Comparison of ENCODE assay signal across 21 cellular contexts in the genomic region with DNA sequence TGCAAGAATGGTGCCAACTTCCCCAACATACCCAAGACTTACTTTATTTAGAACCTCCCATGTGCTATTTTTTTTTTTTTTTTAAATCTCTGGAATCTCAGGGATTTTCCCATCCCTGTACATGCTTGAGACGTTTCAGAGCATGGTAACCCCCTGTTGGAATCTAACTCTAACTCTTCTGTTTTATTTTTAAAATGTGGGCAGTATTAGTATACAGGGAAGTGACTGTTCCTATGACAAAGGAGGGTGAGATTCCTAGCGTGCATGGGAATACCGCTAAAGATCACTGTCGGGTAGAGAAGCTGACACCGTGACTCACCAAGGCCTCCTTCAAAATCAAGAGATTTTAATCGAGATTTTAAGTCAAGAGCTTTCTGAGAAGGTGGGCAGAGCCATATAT.
DNase-seq lines count a peak whose midpoint lies in the region; ATAC-seq, FAIRE-seq and TF ChIP-seq lines count a peak whose summit lies in the region.
"Had no signal": no experiment of that assay in that cellular context is flagged by ENCODE, and none has a peak within 500 bp of the region (broad histone marks: within the 10 kb centered on the region; RNA-seq: fewer than 3 reads in every experiment).

No MANE protein-coding gene starts in this region.

- H3K27me3 ChIP-seq in body of pancreas, result no peaks in the 10 kb centered on the region
- H3K27me3 ChIP-seq: cardiac muscle cell had no signal

- no peak for TF ChIP-seq POLR2A in body of pancreas (IDR thresholded peaks at IDR 0.05)

- 75 to 76% methylated on average over 6 of the region's 6 CpGs for WGBS in body of pancreas, 2 donors

- peaks cover 6% of the 10 kb centered on the region for H3K4me1 Mint-ChIP-seq in activated T-cell treated with anti-CD3 and anti-CD28 coated beads, Interleukin-2, amount 50 U/mL, for 72 hours (ENCODE audit: low read depth)

- no peaks in the 10 kb centered on the region for H3K36me3 ChIP-seq in body of pancreas (replicated peaks in 1 of 2; ENCODE audit: insufficient read depth in 1 of 2, low read depth in 2 of 2)
- H3K36me3 ChIP-seq: cardiac muscle cell had no signal

- no peak overlapping the region for H3K27ac ChIP-seq in body of pancreas
- H3K27ac ChIP-seq: cardiac muscle cell had no signal

- no peak overlapping the region for H3K4me3 Mint-ChIP-seq in activated T-cell treated with anti-CD3 and anti-CD28 coated beads, Interleukin-2, amount 50 U/mL, for 72 hours
- H3K4me3 Mint-ChIP-seq: nephron had no signal

- no peak for ATAC-seq in body of pancreas
- no peak for ATAC-seq in activated T-cell treated with anti-CD3 and anti-CD28 coated beads, Interleukin-2, amount 50 U/mL, for 72 hours (replicated peaks in 1 of 2)
- ATAC-seq: HepG2, left colon had no signal

- no peaks in the 10 kb centered on the region for H3K9me3 Mint-ChIP-seq in activated T-cell treated with anti-CD3 and anti-CD28 coated beads, Interleukin-2, amount 50 U/mL, for 72 hours
- H3K9me3 Mint-ChIP-seq: nephron had no signal

- no peaks in the 10 kb centered on the region for H3K9me3 ChIP-seq in body of pancreas

- no peak for FAIRE-seq in GM19239 (lab: Jason Lieb, UNC)
- FAIRE-seq: H1, HepG2, small intestine, TTC549 had no signal

- no peak overlapping the region for H3K4me3 ChIP-seq in fibroblast of pulmonary artery (replicated peaks; ENCODE audit: low read depth, low read length)
- H3K4me3 ChIP-seq in body of pancreas, result no peak overlapping the region
- H3K4me3 ChIP-seq: cardiac muscle cell had no signal

- intact Hi-C loops in body of pancreas (cut with DNase I), result no loop called here

- no peaks in the 10 kb centered on the region for H3K36me3 Mint-ChIP-seq in activated T-cell treated with anti-CD3 and anti-CD28 coated beads, Interleukin-2, amount 50 U/mL, for 72 hours (ENCODE audit: insufficient read depth in 2 of 2)

- DNase-seq in DMS114 treated with DMSO at 0.1 percent for 48 hours (lab: John Stamatoyannopoulos, UW; ENCODE audit: unreplicated experiment) (peak; percentile 79), NCI-H226 (peak; percentile 11), fibroblast of pulmonary artery (ENCODE audit: low read depth) (peak; percentile 13), superior temporal gyrus (ENCODE audit: extremely low spot score) (peak; percentile 42), body of pancreas (no peak), GM19239 (ENCODE audit: insufficient read length, low spot score) (no peak), NCI-H1694 treated with DMSO at 0.1 percent for 48 hours (lab: John Stamatoyannopoulos, UW) (no peak)
- DNase-seq in activated T-cell treated with anti-CD3 and anti-CD28 coated beads, Interleukin-2, amount 50 U/mL, for 72 hours, result no peak
- DNase-seq: activated CD4-positive, alpha-beta T cell treated with anti-CD3 and anti-CD28 coated beads for 4 hours; activated effector memory CD4-positive, alpha-beta T cell treated with Interleukin-2 at 50 U/mL for 16 hours; EL; left colon; NCI-H1930; NCI-H446 treated with DMSO at 0.1 percent for 48 hours; small intestine; stimulated activated CD4-positive, alpha-beta T cell treated with anti-CD3 and anti-CD28 coated beads, Interleukin-4, amount 100 ng/mL, for 4 hours had no signal

- peaks cover 6% of the 10 kb centered on the region for H3K27me3 Mint-ChIP-seq in activated T-cell treated with anti-CD3 and anti-CD28 coated beads, Interleukin-2, amount 50 U/mL, for 72 hours (ENCODE audit: low read depth)

- H3K27ac Mint-ChIP-seq in activated T-cell treated with anti-CD3 and anti-CD28 coated beads, Interleukin-2, amount 50 U/mL, for 72 hours, result no peak overlapping the region
- H3K27ac Mint-ChIP-seq: nephron had no signal

- H3K4me1 ChIP-seq in body of pancreas, result no peaks in the 10 kb centered on the region

- no peak for TF ChIP-seq CTCF in fibroblast of pulmonary artery (IDR thresholded peaks at IDR 0.05; ENCODE audit: low read length, missing control alignments)
- TF ChIP-seq CTCF in body of pancreas (IDR thresholded peaks at IDR 0.05), result no peak

Comparison
In these comparisons a context has a peak if more than half of its experiments do, and no peak if none do; other contexts are left out.
1. DNase-seq: peak in DMS114 treated with DMSO at 0.1 percent for 48 hours (single experiment), NCI-H226 (single experiment), fibroblast of pulmonary artery (single experiment) and superior temporal gyrus (single experiment); none in body of pancreas (0 of 4), activated T-cell treated with anti-CD3 and anti-CD28 coated beads, Interleukin-2, amount 50 U/mL, for 72 hours (0 of 2), GM19239 (single experiment) and NCI-H1694 treated with DMSO at 0.1 percent for 48 hours (single experiment).